Comparison of ENCODE assay signal across 23 cellular contexts in genomic region chr3:86887876-86888275, GRCh38.
"Had no signal": no experiment of that assay in that cellular context is flagged by ENCODE, and none has a peak within 500 bp of the region (broad histone marks: within the 10 kb centered on the region; RNA-seq: fewer than 3 reads in every experiment).

No MANE protein-coding gene starts in this region.

- H3K27ac ChIP-seq: Peyer's patch had no signal

- DNase-seq: activated CD4-positive, alpha-beta T cell treated with anti-CD3 and anti-CD28 coated beads for 48 hours; activated CD4-positive, alpha-beta T cell treated with anti-CD3 and anti-CD28 coated beads, Interleukin-2, amount 50 U/mL, for 4 hours; activated CD4-positive, CD25-positive, alpha-beta regulatory T cell treated with anti-CD3 and anti-CD28 coated beads, Interleukin-2, amount 50 U/mL, for 72 hours; activated CD8-positive, alpha-beta memory T cell treated with anti-CD3 and anti-CD28 coated beads, Interleukin-2, amount 50 U/mL, for 48 hours; activated CD8-positive, alpha-beta T cell treated with anti-CD3 and anti-CD28 coated beads, Interleukin-2, amount 10 ng/mL, durations not matched to agents 7 days and 5 days; activated effector memory CD4-positive, alpha-beta T cell treated with Interleukin-2 at 50 U/mL for 16 hours; activated naive CD4-positive, alpha-beta T cell treated with Interleukin-2 at 50 U/mL for 16 hours; activated T-cell treated with anti-CD3 and anti-CD28 coated beads, Interleukin-2, amount 50 U/mL, for 1 hour; amygdala; cerebellar nuclear complex; KG1; NCI-H1092 treated with DMSO at 0.1 percent for 48 hours; NCI-H1417 treated with DMSO at 0.1 percent for 48 hours; NCI-H1694; NCI-H2029; NCI-H2107; NCI-H510A treated with DMSO at 0.1 percent for 48 hours; NCI-H69; NK-92 treated with Interleukin-12 subunit alpha and Interleukin-12 subunit beta, amount 100 ng/mL, for 24 hours; OCI-M1; Peyer's patch; SHP77 treated with DMSO at 0.1 percent for 48 hours had no signal

- H3K36me3 ChIP-seq: Peyer's patch had no signal

- ATAC-seq: activated CD8-positive, alpha-beta T cell treated with anti-CD3 and anti-CD28 coated beads, Interleukin-2, amount 10 ng/mL, durations not matched to agents 7 days and 5 days had no signal

- FAIRE-seq: astrocyte had no signal

- H3K4me3 ChIP-seq: Peyer's patch had no signal

- H3K9me3 ChIP-seq: Peyer's patch had no signal

- H3K27me3 ChIP-seq: Peyer's patch had no signal

- H3K4me1 ChIP-seq: Peyer's patch had no signal
